In genomic region chr9:34750320-34750719, GRCh38 we compare ENCODE assay signal across 6 cellular contexts. TPM values are rescaled to one million over a fixed set of nuclear protein-coding genes. Genes with fewer than 3 reads are reported as not detected.
"Had no signal": no experiment of that assay in that cellular context is flagged by ENCODE, and none has a peak within 500 bp of the region (broad histone marks: within the 10 kb centered on the region; RNA-seq: fewer than 3 reads in every experiment).

No MANE protein-coding gene starts in this region.

RNA-seq across cellular contexts. Expression of gene CCL21, which starts 40.4 kb away (rescaled TPM):
- total RNA-seq: HepG2, HT-29, HT1080, IMR-90, K562 had no signal
- polyA plus RNA-seq: HepG2, IgD-negative memory B cell, IMR-90, K562 had no signal

RNA-seq across cellular contexts. Expression of gene CCL19, which starts 59.2 kb away (rescaled TPM):
- total RNA-seq: HepG2, HT-29, HT1080, IMR-90, K562 had no signal
- polyA plus RNA-seq: HepG2, IgD-negative memory B cell, IMR-90, K562 had no signal
